In the genomic region with DNA sequence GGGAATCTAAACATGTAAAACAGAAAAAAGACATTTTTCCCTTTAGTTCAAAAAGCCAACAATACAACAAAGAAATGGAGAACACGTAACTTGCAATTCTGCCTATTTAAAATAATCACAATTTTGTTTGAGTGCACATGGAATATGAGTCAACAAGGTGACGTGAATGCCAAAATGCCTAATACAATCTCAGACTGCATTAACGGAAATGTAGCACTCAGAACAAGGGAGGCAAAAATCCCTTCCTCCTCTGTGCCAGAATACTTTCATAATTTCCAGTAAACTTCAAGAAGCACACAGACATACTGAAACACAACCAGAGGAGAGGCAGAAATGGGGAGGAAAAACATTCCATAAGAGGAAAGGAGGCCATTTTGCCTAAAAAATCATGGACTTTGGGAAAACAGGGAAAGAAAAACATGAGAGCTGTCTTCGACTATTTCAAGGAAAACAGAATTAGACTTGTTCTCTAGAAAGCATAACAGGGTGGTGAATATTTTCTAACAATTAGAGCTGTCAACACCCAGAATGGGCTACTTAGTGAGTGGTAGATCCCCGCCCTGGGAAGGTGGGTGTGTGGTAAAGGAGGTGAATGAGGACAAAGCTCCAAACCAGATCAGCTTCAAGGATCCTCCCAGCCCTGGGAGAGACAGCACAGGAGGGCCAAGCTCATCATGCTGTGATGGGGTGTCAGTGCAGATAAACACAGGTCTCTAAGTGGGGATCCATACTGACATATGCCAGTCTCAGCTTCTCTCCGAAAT, we compare ENCODE assay signal across 1 cellular context.
TF ChIP-seq lines count a peak whose summit lies in the region.

No MANE protein-coding gene starts in this region.

TF ChIP-seq in H1, 55 proteins besides CTCF, POLR2A, EP300 and RAD21:
- TF ChIP-seq TBP (IDR thresholded peaks at IDR 0.05; ENCODE audit: low read depth, low read length): no peak
- no peak for TF ChIP-seq CHD2 (IDR thresholded peaks at IDR 0.05; ENCODE audit: low read length)
- TF ChIP-seq SRF (IDR thresholded peaks at IDR 0.05; ENCODE audit: low read depth, low read length): no peak
- TF ChIP-seq FOSL1 (IDR thresholded peaks at IDR 0.05; ENCODE audit: insufficient read depth, low read depth, low read length): no peak
- TF ChIP-seq, protein P1, sequence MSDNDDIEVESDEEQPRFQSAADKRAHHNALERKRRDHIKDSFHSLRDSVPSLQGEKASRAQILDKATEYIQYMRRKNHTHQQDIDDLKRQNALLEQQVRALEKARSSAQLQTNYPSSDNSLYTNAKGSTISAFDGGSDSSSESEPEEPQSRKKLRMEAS (IDR thresholded peaks at IDR 0.05): no peak
- TF ChIP-seq, protein P2, sequence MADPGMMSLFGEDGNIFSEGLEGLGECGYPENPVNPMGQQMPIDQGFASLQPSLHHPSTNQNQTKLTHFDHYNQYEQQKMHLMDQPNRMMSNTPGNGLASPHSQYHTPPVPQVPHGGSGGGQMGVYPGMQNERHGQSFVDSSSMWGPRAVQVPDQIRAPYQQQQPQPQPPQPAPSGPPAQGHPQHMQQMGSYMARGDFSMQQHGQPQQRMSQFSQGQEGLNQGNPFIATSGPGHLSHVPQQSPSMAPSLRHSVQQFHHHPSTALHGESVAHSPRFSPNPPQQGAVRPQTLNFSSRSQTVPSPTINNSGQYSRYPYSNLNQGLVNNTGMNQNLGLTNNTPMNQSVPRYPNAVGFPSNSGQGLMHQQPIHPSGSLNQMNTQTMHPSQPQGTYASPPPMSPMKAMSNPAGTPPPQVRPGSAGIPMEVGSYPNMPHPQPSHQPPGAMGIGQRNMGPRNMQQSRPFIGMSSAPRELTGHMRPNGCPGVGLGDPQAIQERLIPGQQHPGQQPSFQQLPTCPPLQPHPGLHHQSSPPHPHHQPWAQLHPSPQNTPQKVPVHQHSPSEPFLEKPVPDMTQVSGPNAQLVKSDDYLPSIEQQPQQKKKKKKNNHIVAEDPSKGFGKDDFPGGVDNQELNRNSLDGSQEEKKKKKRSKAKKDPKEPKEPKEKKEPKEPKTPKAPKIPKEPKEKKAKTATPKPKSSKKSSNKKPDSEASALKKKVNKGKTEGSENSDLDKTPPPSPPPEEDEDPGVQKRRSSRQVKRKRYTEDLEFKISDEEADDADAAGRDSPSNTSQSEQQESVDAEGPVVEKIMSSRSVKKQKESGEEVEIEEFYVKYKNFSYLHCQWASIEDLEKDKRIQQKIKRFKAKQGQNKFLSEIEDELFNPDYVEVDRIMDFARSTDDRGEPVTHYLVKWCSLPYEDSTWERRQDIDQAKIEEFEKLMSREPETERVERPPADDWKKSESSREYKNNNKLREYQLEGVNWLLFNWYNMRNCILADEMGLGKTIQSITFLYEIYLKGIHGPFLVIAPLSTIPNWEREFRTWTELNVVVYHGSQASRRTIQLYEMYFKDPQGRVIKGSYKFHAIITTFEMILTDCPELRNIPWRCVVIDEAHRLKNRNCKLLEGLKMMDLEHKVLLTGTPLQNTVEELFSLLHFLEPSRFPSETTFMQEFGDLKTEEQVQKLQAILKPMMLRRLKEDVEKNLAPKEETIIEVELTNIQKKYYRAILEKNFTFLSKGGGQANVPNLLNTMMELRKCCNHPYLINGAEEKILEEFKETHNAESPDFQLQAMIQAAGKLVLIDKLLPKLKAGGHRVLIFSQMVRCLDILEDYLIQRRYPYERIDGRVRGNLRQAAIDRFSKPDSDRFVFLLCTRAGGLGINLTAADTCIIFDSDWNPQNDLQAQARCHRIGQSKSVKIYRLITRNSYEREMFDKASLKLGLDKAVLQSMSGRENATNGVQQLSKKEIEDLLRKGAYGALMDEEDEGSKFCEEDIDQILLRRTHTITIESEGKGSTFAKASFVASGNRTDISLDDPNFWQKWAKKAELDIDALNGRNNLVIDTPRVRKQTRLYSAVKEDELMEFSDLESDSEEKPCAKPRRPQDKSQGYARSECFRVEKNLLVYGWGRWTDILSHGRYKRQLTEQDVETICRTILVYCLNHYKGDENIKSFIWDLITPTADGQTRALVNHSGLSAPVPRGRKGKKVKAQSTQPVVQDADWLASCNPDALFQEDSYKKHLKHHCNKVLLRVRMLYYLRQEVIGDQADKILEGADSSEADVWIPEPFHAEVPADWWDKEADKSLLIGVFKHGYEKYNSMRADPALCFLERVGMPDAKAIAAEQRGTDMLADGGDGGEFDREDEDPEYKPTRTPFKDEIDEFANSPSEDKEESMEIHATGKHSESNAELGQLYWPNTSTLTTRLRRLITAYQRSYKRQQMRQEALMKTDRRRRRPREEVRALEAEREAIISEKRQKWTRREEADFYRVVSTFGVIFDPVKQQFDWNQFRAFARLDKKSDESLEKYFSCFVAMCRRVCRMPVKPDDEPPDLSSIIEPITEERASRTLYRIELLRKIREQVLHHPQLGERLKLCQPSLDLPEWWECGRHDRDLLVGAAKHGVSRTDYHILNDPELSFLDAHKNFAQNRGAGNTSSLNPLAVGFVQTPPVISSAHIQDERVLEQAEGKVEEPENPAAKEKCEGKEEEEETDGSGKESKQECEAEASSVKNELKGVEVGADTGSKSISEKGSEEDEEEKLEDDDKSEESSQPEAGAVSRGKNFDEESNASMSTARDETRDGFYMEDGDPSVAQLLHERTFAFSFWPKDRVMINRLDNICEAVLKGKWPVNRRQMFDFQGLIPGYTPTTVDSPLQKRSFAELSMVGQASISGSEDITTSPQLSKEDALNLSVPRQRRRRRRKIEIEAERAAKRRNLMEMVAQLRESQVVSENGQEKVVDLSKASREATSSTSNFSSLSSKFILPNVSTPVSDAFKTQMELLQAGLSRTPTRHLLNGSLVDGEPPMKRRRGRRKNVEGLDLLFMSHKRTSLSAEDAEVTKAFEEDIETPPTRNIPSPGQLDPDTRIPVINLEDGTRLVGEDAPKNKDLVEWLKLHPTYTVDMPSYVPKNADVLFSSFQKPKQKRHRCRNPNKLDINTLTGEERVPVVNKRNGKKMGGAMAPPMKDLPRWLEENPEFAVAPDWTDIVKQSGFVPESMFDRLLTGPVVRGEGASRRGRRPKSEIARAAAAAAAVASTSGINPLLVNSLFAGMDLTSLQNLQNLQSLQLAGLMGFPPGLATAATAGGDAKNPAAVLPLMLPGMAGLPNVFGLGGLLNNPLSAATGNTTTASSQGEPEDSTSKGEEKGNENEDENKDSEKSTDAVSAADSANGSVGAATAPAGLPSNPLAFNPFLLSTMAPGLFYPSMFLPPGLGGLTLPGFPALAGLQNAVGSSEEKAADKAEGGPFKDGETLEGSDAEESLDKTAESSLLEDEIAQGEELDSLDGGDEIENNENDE (IDR thresholded peaks at IDR 0.05; ENCODE audit: insufficient replicate concordance, low read length): no peak
- TF ChIP-seq SP2 (IDR thresholded peaks at IDR 0.05; ENCODE audit: low read length): no peak
- TF ChIP-seq TEAD4 (IDR thresholded peaks at IDR 0.05; ENCODE audit: low read depth, low read length): no peak
- TF ChIP-seq, protein P3, sequence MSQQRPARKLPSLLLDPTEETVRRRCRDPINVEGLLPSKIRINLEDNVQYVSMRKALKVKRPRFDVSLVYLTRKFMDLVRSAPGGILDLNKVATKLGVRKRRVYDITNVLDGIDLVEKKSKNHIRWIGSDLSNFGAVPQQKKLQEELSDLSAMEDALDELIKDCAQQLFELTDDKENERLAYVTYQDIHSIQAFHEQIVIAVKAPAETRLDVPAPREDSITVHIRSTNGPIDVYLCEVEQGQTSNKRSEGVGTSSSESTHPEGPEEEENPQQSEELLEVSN (IDR thresholded peaks at IDR 0.05): no peak
- no peak for TF ChIP-seq RXRA (IDR thresholded peaks at IDR 0.05; ENCODE audit: insufficient read depth, low read depth, low read length)
- no peak for TF ChIP-seq MAFK (IDR thresholded peaks at IDR 0.05; ENCODE audit: low read depth, low read length)
- TF ChIP-seq RFX5 (IDR thresholded peaks at IDR 0.05; ENCODE audit: borderline replicate concordance, low read depth, low read length): no peak
- TF ChIP-seq SIX5 (IDR thresholded peaks at IDR 0.05; ENCODE audit: low read depth, low read length): no peak
- no peak for TF ChIP-seq EGR1 (IDR thresholded peaks at IDR 0.05; ENCODE audit: borderline replicate concordance, low read depth, low read length)
TF ChIP-seq in H1: peak in this region for 0.
